In the genomic region with DNA sequence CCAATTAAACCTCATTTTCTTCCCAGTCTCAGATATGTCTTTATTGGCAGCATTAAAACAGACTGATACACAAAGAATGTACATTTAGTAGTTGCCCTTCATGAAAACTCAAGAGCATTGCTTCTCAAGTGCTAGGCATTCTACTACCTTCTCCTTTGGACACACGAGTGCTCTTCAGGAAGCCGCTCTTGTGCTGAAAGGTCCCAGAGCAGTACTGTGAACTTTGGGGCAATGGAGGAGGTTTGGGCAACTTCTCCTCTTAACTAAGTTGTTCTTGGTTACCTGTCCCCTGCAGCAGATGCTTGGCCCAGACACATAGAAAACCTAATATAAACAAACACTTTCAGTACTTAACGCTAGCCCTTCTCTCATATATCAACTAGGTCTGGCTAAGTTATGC, we compare ENCODE assay signal across 26 cellular contexts.
"Had no signal": no experiment of that assay in that cellular context is flagged by ENCODE, and none has a peak within 500 bp of the region (broad histone marks: within the 10 kb centered on the region; RNA-seq: fewer than 3 reads in every experiment).

No MANE protein-coding gene starts in this region.

- DNase-seq: activated B cell treated with CpG ODN at 0.5 μM for 24 hours; activated CD4-positive, alpha-beta memory T cell treated with anti-CD3 and anti-CD28 coated beads for 36 hours; activated CD4-positive, alpha-beta T cell treated with anti-CD3 and anti-CD28 coated beads for 4 hours; activated CD4-positive, alpha-beta T cell treated with anti-CD3 and anti-CD28 coated beads, Interleukin-2, amount 10 ng/mL, durations not matched to agents 24 days and 14 days; activated CD4-positive, alpha-beta T cell treated with anti-CD3 and anti-CD28 coated beads, Interleukin-2, amount 50 U/mL, for 1 hour; activated CD4-positive, alpha-beta T cell treated with anti-CD3 and anti-CD28 coated beads, Interleukin-2, amount 50 U/mL, for 4 hours; activated CD4-positive, CD25-positive, alpha-beta regulatory T cell treated with anti-CD3 and anti-CD28 coated beads, Interleukin-2, amount 50 U/mL, for 72 hours; activated CD8-positive, alpha-beta memory T cell treated with anti-CD3 and anti-CD28 coated beads, Interleukin-2, amount 50 U/mL, for 48 hours; activated CD8-positive, alpha-beta T cell treated with anti-CD3 and anti-CD28 coated beads for 36 hours; activated effector memory CD4-positive, alpha-beta T cell treated with Interleukin-2 at 50 U/mL for 16 hours; activated gamma-delta T cell; activated naive CD4-positive, alpha-beta T cell treated with anti-CD3 and anti-CD28 coated beads, Interleukin-2, amount 10 ng/mL, durations not matched to agents 7 days and 5 days; activated naive CD4-positive, alpha-beta T cell treated with Interleukin-2 at 50 U/mL for 16 hours; activated naive CD8-positive, alpha-beta T cell treated with anti-CD3 and anti-CD28 coated beads, Interleukin-2, amount 10 ng/mL, durations not matched to agents 7 days and 5 days; activated naive CD8-positive, alpha-beta T cell treated with anti-CD3 and anti-CD28 coated beads, Interleukin-2, amount 50 U/mL, for 24 hours; activated T-cell treated with anti-CD3 and anti-CD28 coated beads, Interleukin-2, amount 50 U/mL, for 24 hours; activated T-cell treated with anti-CD3 and anti-CD28 coated beads, Interleukin-2, amount 50 U/mL, for 48 hours; amygdala; anterior cingulate cortex; caudate nucleus; T-helper 1 cell; T-helper 2 cell; T-helper 9 cell had no signal

- H3K27ac ChIP-seq: ascending aorta, cardiac muscle cell, VCaP had no signal

- H3K9me3 ChIP-seq: ascending aorta had no signal

- H3K36me3 ChIP-seq: ascending aorta, cardiac muscle cell had no signal

- H3K4me1 ChIP-seq: ascending aorta had no signal

- H3K4me3 ChIP-seq: ascending aorta, cardiac muscle cell had no signal

- ATAC-seq: activated CD8-positive, alpha-beta T cell treated with anti-CD3 and anti-CD28 coated beads for 36 hours; activated naive CD8-positive, alpha-beta T cell treated with anti-CD3 and anti-CD28 coated beads, Interleukin-2, amount 50 U/mL, for 24 hours had no signal

- H3K27me3 ChIP-seq: ascending aorta, cardiac muscle cell had no signal
